ENCODE assay signal across 8 cellular contexts in genomic region chr11:72091292-72091691, GRCh38. TPM values are rescaled to one million over a fixed set of nuclear protein-coding genes. Genes with fewer than 3 reads are reported as not detected.
A peak's percentile ranks its signal among the peaks of the same experiment; 100 is the strongest.
DNase-seq lines count a peak whose midpoint lies in the region; ATAC-seq and TF ChIP-seq lines count a peak whose summit lies in the region.

No MANE protein-coding gene starts in this region.

- no peak overlapping the region for H3K4ac ChIP-seq in neuronal stem cell (ENCODE audit: low read length)

- ATAC-seq in HG03432 (IDR thresholded peaks at IDR 0.05; ENCODE audit: unreplicated experiment), result peak; percentile 49
- ATAC-seq in GM21528 (IDR thresholded peaks at IDR 0.05; ENCODE audit: low FRiP score, unreplicated experiment), result no peak

- peak; percentile 71 to 95 (median 86) for TF ChIP-seq CTCF in tibial nerve (IDR thresholded peaks at IDR 0.05)

- H2AFZ ChIP-seq in neuronal stem cell (ENCODE audit: low read length), result no peak overlapping the region

- H3K4me3 ChIP-seq in neuronal stem cell (ENCODE audit: low read length in 2 of 2) (no peak overlapping the region), tibial nerve (no peak overlapping the region)

- H2BK5ac ChIP-seq in neuronal stem cell (ENCODE audit: low read length), result no peak overlapping the region

- no peak overlapping the region for H4K91ac ChIP-seq in neuronal stem cell (ENCODE audit: low read depth, low read length, poor library complexity)

- H3K14ac ChIP-seq in neuronal stem cell (ENCODE audit: low read length), result no peak overlapping the region

- no peak for TF ChIP-seq POLR2A in tibial nerve (IDR thresholded peaks at IDR 0.05)

- H3K79me1 ChIP-seq in neuronal stem cell (ENCODE audit: low read depth, low read length), result no peaks in the 10 kb centered on the region

- H3K9me3 ChIP-seq in neuronal stem cell (replicated peaks in 1 of 2; ENCODE audit: control insufficient read depth in 2 of 2, insufficient read depth in 1 of 2, low read depth in 1 of 2, low read length in 2 of 2) (no peaks in the 10 kb centered on the region), tibial nerve (no peaks in the 10 kb centered on the region)

- H3K36me3 ChIP-seq in neuronal stem cell (replicated peaks in 1 of 2; ENCODE audit: control insufficient read depth in 2 of 2, insufficient read depth in 2 of 2, low read length in 2 of 2) (peaks cover 16 to 58% of the 10 kb centered on the region in 2 donors), tibial nerve (peaks cover 0 to 60% (median 0%) of the 10 kb centered on the region in 3 donors)

- no peak overlapping the region for H3K9ac ChIP-seq in neuronal stem cell (ENCODE audit: low read depth, low read length, poor library complexity)

- no peak overlapping the region for H3K18ac ChIP-seq in neuronal stem cell (ENCODE audit: low read length)

- no peak overlapping the region for H2BK12ac ChIP-seq in neuronal stem cell (ENCODE audit: low read length)

- no peak overlapping the region for H2BK15ac ChIP-seq in neuronal stem cell (ENCODE audit: low read length)

- H3K27ac ChIP-seq in neuronal stem cell (replicated peaks; ENCODE audit: low read length) (no peak overlapping the region), tibial nerve (peak overlapping the region in 3 of 4 donors; percentile 34 to 59 (median 54))

- no CpG with 5 or more reads among the region's 4 CpGs for WGBS in neuronal stem cell (ENCODE audit: extremely low coverage in 2 of 2, insufficient read length in 2 of 2, insufficient replicate concordance in 1 of 2), 2 donors
- 24 to 25% methylated on average over 4 of the region's 4 CpGs for WGBS in tibial nerve, 2 donors

- H3K4me1 ChIP-seq in neuronal stem cell (ENCODE audit: control insufficient read depth in 2 of 2, insufficient read depth in 1 of 2, low read depth in 1 of 2, low read length in 2 of 2), result no peaks in the 10 kb centered on the region
- H3K4me1 ChIP-seq in tibial nerve, result peaks cover 0 to 15% (median 7%) of the 10 kb centered on the region in 4 donors

- peak in 1 of 2 donors; percentile 67 for TF ChIP-seq EP300 in tibial nerve (IDR thresholded peaks at IDR 0.05)

- no peak overlapping the region for H2BK120ac ChIP-seq in neuronal stem cell (ENCODE audit: low read depth, low read length)

- H2AK5ac ChIP-seq in neuronal stem cell (ENCODE audit: low read depth, low read length), result no peak overlapping the region

- H3K4me2 ChIP-seq in neuronal stem cell (ENCODE audit: insufficient read depth, low read length, poor library complexity, severe bottlenecking), result no peak overlapping the region

- no peak overlapping the region for H3K23ac ChIP-seq in neuronal stem cell (ENCODE audit: low read depth, low read length, poor library complexity)

- DNase-seq in DMS53 treated with DMSO at 0.1 percent for 48 hours (lab: John Stamatoyannopoulos, UW; ENCODE audit: unreplicated experiment), result peak; percentile 62
- peak; percentile 46 for DNase-seq in RKO (ENCODE audit: low spot score)
- DNase-seq in activated T-helper 1 cell treated with anti-CD3 and anti-CD28 coated beads, Interleukin-2, amount 50 U/mL, for 16 hours (ENCODE audit: low read depth in 1 of 2, low spot score in 1 of 2), result peak; percentile 30
- peak; percentile 74 for DNase-seq in fibroblast of peridontal ligament (ENCODE audit: extremely low read depth)
- peak; percentile 59 for DNase-seq in neuronal stem cell (ENCODE audit: low spot score)
- peak; percentile 54 to 91 for DNase-seq in tibial nerve (ENCODE audit: low spot score in 2 of 2)

- H4K8ac ChIP-seq in neuronal stem cell (ENCODE audit: low read depth, low read length), result no peak overlapping the region

- H3K27me3 ChIP-seq in neuronal stem cell (ENCODE audit: control insufficient read depth in 3 of 3, insufficient read depth in 3 of 3, low read depth in 1 of 3, low read length in 3 of 3) (no peaks in the 10 kb centered on the region), tibial nerve (no peaks in the 10 kb centered on the region)

RNA-seq across cellular contexts. Expression of gene LRRC51, which starts 10.6 kb away (rescaled TPM):
- 7.1 TPM for polyA plus RNA-seq in neuronal stem cell (2013, experiment 1 of 2)
- 8.5 TPM for polyA plus RNA-seq in neuronal stem cell (2013, experiment 2 of 2)
- 10 to 100 TPM in 1 of 4 donors, 1 to 10 TPM in 3; 7.3 to 10.8 (median 9.2) TPM for total RNA-seq in tibial nerve

RNA-seq across cellular contexts. Expression of gene NUMA1, which starts 10.9 kb away (rescaled TPM):
- 81.2 TPM for polyA plus RNA-seq in neuronal stem cell (2013, experiment 1 of 2)
- 78.8 TPM for polyA plus RNA-seq in neuronal stem cell (2013, experiment 2 of 2)
- total RNA-seq in tibial nerve, result 100 to 1,000 TPM; 345 to 650 (median 380) TPM

RNA-seq across cellular contexts. Expression of gene LAMTOR1, which starts 11.8 kb away (rescaled TPM):
- polyA plus RNA-seq in neuronal stem cell (2013, experiment 1 of 2), result 66.8 TPM
- 64.1 TPM for polyA plus RNA-seq in neuronal stem cell (2013, experiment 2 of 2)
- 100 to 1,000 TPM; 116 to 133 (median 128) TPM for total RNA-seq in tibial nerve

RNA-seq across cellular contexts. Expression of gene TOMT, which starts 14.4 kb away (rescaled TPM):
- polyA plus RNA-seq in neuronal stem cell (2013, experiment 1 of 2), result not detected
- not detected for polyA plus RNA-seq in neuronal stem cell (2013, experiment 2 of 2)
- total RNA-seq in tibial nerve, result not detected

RNA-seq across cellular contexts. Expression of gene ANAPC15, which starts 21.2 kb away (rescaled TPM):
- 59.7 TPM for polyA plus RNA-seq in neuronal stem cell (2013, experiment 1 of 2)
- polyA plus RNA-seq in neuronal stem cell (2013, experiment 2 of 2), result 57.4 TPM
- 10 to 100 TPM; 20.8 to 36.7 (median 30.8) TPM for total RNA-seq in tibial nerve
